In genomic region chr7:129797224-129797789, GRCh38 we compare ENCODE assay signal across 1 cellular context.
TF ChIP-seq lines count a peak whose summit lies in the region.

No MANE protein-coding gene starts in this region.

TF ChIP-seq in H1, 55 proteins besides CTCF, POLR2A, EP300 and RAD21 (continued from another document):
- TF ChIP-seq YY1 (IDR thresholded peaks at IDR 0.05; ENCODE audit: low read depth, low read length), result no peak
